16 cellular contexts compared by ENCODE assay signal in the genomic region with DNA sequence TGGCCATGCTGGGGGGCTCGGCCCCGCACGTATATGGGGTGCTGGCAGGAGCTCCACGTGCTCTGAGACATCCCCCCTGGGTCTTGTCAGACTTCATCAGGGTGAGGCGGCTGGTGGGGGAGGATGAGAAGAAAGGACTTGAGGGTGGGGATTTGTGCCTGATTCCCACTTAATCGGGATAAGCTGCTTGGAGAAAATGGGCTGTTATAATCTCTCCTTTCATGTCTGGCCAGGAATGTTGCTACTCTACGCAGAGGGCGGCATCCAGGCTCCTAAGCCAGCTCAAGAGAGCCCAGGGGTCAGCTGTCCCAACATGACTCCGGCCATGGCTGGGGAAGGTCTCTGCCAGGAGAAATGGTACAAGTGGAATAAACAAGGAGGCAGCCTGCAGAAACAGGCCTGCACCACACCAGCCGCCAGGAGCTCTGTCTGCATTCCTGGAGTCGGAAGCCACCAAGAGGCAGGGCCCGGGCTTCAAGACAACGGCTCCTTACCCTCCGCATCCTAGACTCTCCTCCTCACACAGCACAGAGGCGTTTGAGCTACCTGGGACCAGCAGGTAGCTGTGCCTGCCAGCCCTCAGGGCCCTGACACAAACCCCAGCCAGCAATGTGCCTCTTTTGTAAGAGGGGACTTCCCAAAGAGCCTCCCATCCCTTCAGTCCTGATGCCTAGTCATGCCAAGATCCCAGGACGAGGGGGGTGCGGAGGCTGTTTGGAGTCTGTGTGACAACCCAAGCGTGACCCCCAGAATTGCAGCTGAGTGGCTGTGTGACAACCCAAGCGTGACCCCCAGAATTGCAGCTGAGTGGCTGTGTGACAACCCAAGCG.
A peak's percentile ranks its signal among the peaks of the same experiment; 100 is the strongest.
DNase-seq lines count a peak whose midpoint lies in the region; ATAC-seq and TF ChIP-seq lines count a peak whose summit lies in the region.
"Had no signal": no experiment of that assay in that cellular context is flagged by ENCODE, and none has a peak within 500 bp of the region (broad histone marks: within the 10 kb centered on the region; RNA-seq: fewer than 3 reads in every experiment).

No MANE protein-coding gene starts in this region.

- H2AFZ ChIP-seq in trophoblast cell (ENCODE audit: insufficient read depth, low read length, poor library complexity): no peak overlapping the region
- H2AFZ ChIP-seq: GM23248 had no signal

- peak overlapping the region; percentile 65 for H3K14ac ChIP-seq in trophoblast cell (ENCODE audit: low read length)

- 79% methylated on average over 12 of the region's 20 CpGs for WGBS in esophagus muscularis mucosa
- WGBS in trophoblast cell (ENCODE audit: extremely low coverage, insufficient coverage, insufficient read length): no CpG with 5 or more reads among the region's 20 CpGs
- WGBS in urinary bladder: 53% methylated on average over 20 of the region's 20 CpGs

- peak overlapping the region; percentile 36 for H3K18ac ChIP-seq in trophoblast cell (ENCODE audit: low read length)

- DNase-seq in NCI-H524 treated with DMSO at 0.1 percent for 48 hours (lab: John Stamatoyannopoulos, UW) (peak; percentile 25), esophagus muscularis mucosa (ENCODE audit: extremely low spot score) (peak; percentile 84), trophoblast cell (no peak), NCI-H2107 (lab: John Stamatoyannopoulos, UW) (no peak), DMS 273 treated with DMSO at 0.1 percent for 48 hours (lab: John Stamatoyannopoulos, UW) (no peak)
- DNase-seq: activated T-cell treated with anti-CD3 and anti-CD28 coated beads, Interleukin-2, amount 50 U/mL, for 4 hours; Calu3; heart left ventricle; NCI-H2081; stimulated activated CD4-positive, alpha-beta T cell treated with anti-CD3 and anti-CD28 coated beads, Interleukin-4, amount 100 ng/mL, for 24 hours; stimulated activated naive CD4-positive, alpha-beta T cell treated with Interleukin-2 at 50 U/mL for 16 hours had no signal

- H3K36me3 ChIP-seq in esophagus muscularis mucosa (no peaks in the 10 kb centered on the region), trophoblast cell (ENCODE audit: control insufficient read depth in 1 of 2, insufficient read depth in 2 of 2, low read length in 2 of 2) (no peaks in the 10 kb centered on the region), urinary bladder (ENCODE audit: insufficient read depth) (no peaks in the 10 kb centered on the region)
- H3K36me3 ChIP-seq: heart left ventricle had no signal

- peak overlapping the region; percentile 70 for H2BK120ac ChIP-seq in trophoblast cell (ENCODE audit: insufficient read depth, low read length, poor library complexity)

- H3K9me3 ChIP-seq in esophagus muscularis mucosa: no peaks in the 10 kb centered on the region
- peaks cover 4% of the 10 kb centered on the region for H3K9me3 ChIP-seq in trophoblast cell (ENCODE audit: insufficient read depth, low read depth, low read length)
- H3K9me3 ChIP-seq: heart left ventricle had no signal

- peak overlapping the region; percentile 86 for H4K91ac ChIP-seq in trophoblast cell (ENCODE audit: low read depth, low read length)

- H4K12ac ChIP-seq in trophoblast cell (ENCODE audit: low read depth, low read length): no peak overlapping the region

- peak in 1 of 3 experiments; percentile 5 for TF ChIP-seq CTCF in esophagus muscularis mucosa (IDR thresholded peaks at IDR 0.05)

- H3K27ac ChIP-seq in esophagus muscularis mucosa (replicated peaks in 1 of 4) (peak overlapping the region; percentile 74 to 85 (median 77)), trophoblast cell (ENCODE audit: low read depth, low read length) (no peak overlapping the region), urinary bladder (ENCODE audit: low read depth) (peak overlapping the region; percentile 63)
- H3K27ac ChIP-seq: GM23248, KMS-11 had no signal

- peak overlapping the region; percentile 8 for H2AK5ac ChIP-seq in trophoblast cell (ENCODE audit: low read length)

- TF ChIP-seq EP300 in esophagus muscularis mucosa (IDR thresholded peaks at IDR 0.05): no peak

- H3K4me1 ChIP-seq in esophagus muscularis mucosa: peaks cover 0 to 49% (median 47%) of the 10 kb centered on the region in 4 donors
- peaks cover 18 to 21% of the 10 kb centered on the region in 2 experiments for H3K4me1 ChIP-seq in trophoblast cell (ENCODE audit: control insufficient read depth in 1 of 2, insufficient read depth in 2 of 2, low read length in 2 of 2)
- peaks cover 2% of the 10 kb centered on the region for H3K4me1 ChIP-seq in urinary bladder (ENCODE audit: insufficient read depth)

- no peaks in the 10 kb centered on the region for H3K27me3 ChIP-seq in esophagus muscularis mucosa
- H3K27me3 ChIP-seq in trophoblast cell (ENCODE audit: insufficient read depth, low read length): no peaks in the 10 kb centered on the region

- intact Hi-C loops in esophagus muscularis mucosa (cut with DNase I): no loop called here

- H3K79me1 ChIP-seq in trophoblast cell (ENCODE audit: low read length): peaks cover 23% of the 10 kb centered on the region

- no peak overlapping the region for H3K23ac ChIP-seq in trophoblast cell (ENCODE audit: low read length)

- H4K8ac ChIP-seq in trophoblast cell (ENCODE audit: low read depth, low read length): peak overlapping the region; percentile 37

- ATAC-seq in GM21576 (IDR thresholded peaks at IDR 0.05; ENCODE audit: unreplicated experiment): no peak
- ATAC-seq: activated CD4-positive, CD25-positive, alpha-beta regulatory T cell treated with anti-CD3 and anti-CD28 coated beads, Interleukin-2, amount 50 U/mL, for 24 hours; activated T-cell treated with anti-CD3 and anti-CD28 coated beads, Interleukin-2, amount 50 U/mL, for 4 hours; heart left ventricle had no signal

- no peak overlapping the region for H2BK5ac ChIP-seq in trophoblast cell (ENCODE audit: low read depth, low read length, poor library complexity)

- H3K4me2 ChIP-seq in trophoblast cell (ENCODE audit: low read length): no peak overlapping the region
- H3K4me2 ChIP-seq: KMS-11 had no signal

- no peaks in the 10 kb centered on the region for H3K79me2 ChIP-seq in trophoblast cell (ENCODE audit: control insufficient read depth, insufficient read depth, low read length, poor library complexity)

- H3K9ac ChIP-seq in trophoblast cell (ENCODE audit: low read length): no peak overlapping the region
- H3K9ac ChIP-seq: GM23248, KMS-11 had no signal

- H2BK12ac ChIP-seq in trophoblast cell (ENCODE audit: low read length): peak overlapping the region; percentile 83

- H3K4me3 ChIP-seq in esophagus muscularis mucosa: peak overlapping the region in 3 of 4 donors; percentile 9 to 31 (median 19)
- H3K4me3 ChIP-seq in trophoblast cell (ENCODE audit: low read depth, low read length): no peak overlapping the region
- no peak overlapping the region for H3K4me3 ChIP-seq in urinary bladder (ENCODE audit: low read depth, low read length)
- H3K4me3 ChIP-seq: GM23248, heart left ventricle had no signal

- H3K4ac ChIP-seq in trophoblast cell (ENCODE audit: low read depth, low read length): peak overlapping the region; percentile 26

- no peak for TF ChIP-seq POLR2A in esophagus muscularis mucosa (IDR thresholded peaks at IDR 0.05; ENCODE audit: low read depth)

Comparison
In these comparisons a context has a peak if more than half of its experiments do, and no peak if none do; other contexts are left out.
1. DNase-seq: peak in NCI-H524 treated with DMSO at 0.1 percent for 48 hours (single experiment) and esophagus muscularis mucosa (single experiment); none in trophoblast cell (0 of 2), NCI-H2107 (single experiment) and DMS 273 treated with DMSO at 0.1 percent for 48 hours (single experiment).
2. H3K4me3 ChIP-seq: peak in esophagus muscularis mucosa (3 of 4); none in trophoblast cell (single experiment) and urinary bladder (single experiment).